20 cellular contexts compared by ENCODE assay signal in genomic region chr1:190708418-190709057, GRCh38.
DNase-seq lines count a peak whose midpoint lies in the region; ATAC-seq, FAIRE-seq and TF ChIP-seq lines count a peak whose summit lies in the region.
"Had no signal": no experiment of that assay in that cellular context is flagged by ENCODE, and none has a peak within 500 bp of the region (broad histone marks: within the 10 kb centered on the region; RNA-seq: fewer than 3 reads in every experiment).

No MANE protein-coding gene starts in this region.

- intact Hi-C loops in Right ventricle myocardium inferior (cut with DNase I): no loop called here
- intact Hi-C loops in K562 (cut with micrococcal nuclease): no loop called here

- TF ChIP-seq RAD21 in K562 (CRISPR knock-in tag; conservative IDR thresholded peaks at IDR 0.05 in 1 of 2, IDR thresholded peaks at IDR 0.05 in 1 of 2): no peak
- no peak for TF ChIP-seq RAD21 in neural cell (conservative IDR thresholded peaks at IDR 0.05)

- H3K4me3 ChIP-seq in cardiac muscle cell (no peak overlapping the region), K562 (no peak overlapping the region), neural cell (ENCODE audit: low read length) (no peak overlapping the region)
- H3K4me3 ChIP-seq: A549; BLaER1 treated with 17β-estradiol and CSF1 and Interleukin-3, amounts not matched to agents 10 nM and 100 nM; GM12878 had no signal

- H3K79me2 ChIP-seq in K562 (ENCODE audit: control insufficient read depth, insufficient read depth, low read length): no peaks in the 10 kb centered on the region
- no peaks in the 10 kb centered on the region for H3K79me2 ChIP-seq in neural cell (replicated peaks; ENCODE audit: insufficient read depth, low read length)

- DNase-seq in cardiac muscle cell (ENCODE audit: low read depth in 1 of 2, low spot score in 1 of 2) (no peak), Right ventricle myocardium inferior (ENCODE audit: missing footprints) (no peak), K562 (ENCODE audit: extremely low read depth in 1 of 4, low spot score in 3 of 4) (no peak), GDM1 (lab: John Stamatoyannopoulos, UW) (no peak)
- DNase-seq: AML-193; Caco-2; Calu3; CD4-positive, alpha-beta T cell; CD8-positive, alpha-beta T cell; DMS79 treated with DMSO at 0.1 percent for 48 hours had no signal

- BruUV-seq in K562 (replicated peaks; lab: Mats Ljungman, UMichigan): no TSS peak

- H3K4me1 ChIP-seq in cardiac muscle cell (ENCODE audit: low read depth) (peaks cover 31% of the 10 kb centered on the region), K562 (replicated peaks in 1 of 2; ENCODE audit: control insufficient read depth in 2 of 2, insufficient read depth in 2 of 2, low read length in 2 of 2) (no peaks in the 10 kb centered on the region)
- H3K4me1 ChIP-seq: A549; BLaER1 treated with 17β-estradiol and CSF1 and Interleukin-3, amounts not matched to agents 10 nM and 100 nM; Caco-2 had no signal

- WGBS in K562 (ENCODE audit: insufficient coverage, low coverage, missing lambda C conversion rate): 1% methylated on average over 4 of the region's 4 CpGs

- H3K27me3 ChIP-seq in cardiac muscle cell (no peaks in the 10 kb centered on the region), K562 (ENCODE audit: control insufficient read depth in 2 of 2, insufficient read depth in 2 of 2, low read length in 2 of 2) (no peaks in the 10 kb centered on the region), neural cell (ENCODE audit: insufficient read depth, low read depth, low read length) (no peaks in the 10 kb centered on the region)
- H3K27me3 ChIP-seq: BLaER1 treated with 17β-estradiol and CSF1 and Interleukin-3, amounts not matched to agents 10 nM and 100 nM had no signal

- no peak for FAIRE-seq in K562 (lab: Jason Lieb, UNC)
- FAIRE-seq: A549, G401.6, GM12878, GM12892, GM18507, GM19239 had no signal

- H3K9me1 ChIP-seq in K562 (ENCODE audit: control insufficient read depth, insufficient read depth, low read length): no peaks in the 10 kb centered on the region

- in situ Hi-C loops in K562 (cut with MboI): no loop called here

- CTCF ChIA-PET in K562 (lab: Yijun Ruan, JAX; ENCODE audit: low intra/inter-chr PET ratio): no interaction called here

- H3K9me2 ChIP-seq in neural cell (ENCODE audit: insufficient read depth, low read length): no peaks in the 10 kb centered on the region

- no peaks in the 10 kb centered on the region for H3F3A ChIP-seq in neural cell (ENCODE audit: insufficient read depth, low read length, poor library complexity, severe bottlenecking)

- H3K36me3 ChIP-seq in cardiac muscle cell (no peaks in the 10 kb centered on the region), K562 (ENCODE audit: control insufficient read depth, insufficient read depth, low read length) (no peaks in the 10 kb centered on the region), neural cell (ENCODE audit: insufficient read depth, low read length) (no peaks in the 10 kb centered on the region)
- H3K36me3 ChIP-seq: BLaER1 treated with 17β-estradiol and CSF1 and Interleukin-3, amounts not matched to agents 10 nM and 100 nM had no signal

- no peak for TF ChIP-seq POLR2A in K562 (conservative IDR thresholded peaks at IDR 0.05)

- H2AFZ ChIP-seq in K562 (ENCODE audit: low read depth, low read length) (no peak overlapping the region), neural cell (ENCODE audit: low read depth, low read length) (peak overlapping the region; percentile 2)

- no peaks in the 10 kb centered on the region for H3K9me3 ChIP-seq in cardiac muscle cell (ENCODE audit: low read depth)
- no peaks in the 10 kb centered on the region for H3K9me3 ChIP-seq in K562 (replicated peaks; ENCODE audit: control insufficient read depth, insufficient read depth, low read depth, low read length)
- H3K9me3 ChIP-seq in neural cell (ENCODE audit: low read length): no peaks in the 10 kb centered on the region
- H3K9me3 ChIP-seq: A549; BLaER1 treated with 17β-estradiol and CSF1 and Interleukin-3, amounts not matched to agents 10 nM and 100 nM; Caco-2 had no signal

- peak overlapping the region; percentile 64 for H3K27ac ChIP-seq in cardiac muscle cell
- H3K27ac ChIP-seq in K562 (ENCODE audit: extremely low read depth, low read depth, low read length): no peak overlapping the region
- no peak overlapping the region for H3K27ac ChIP-seq in neural cell (ENCODE audit: low read length)
- H3K27ac ChIP-seq: 22Rv1; A549; BLaER1 treated with 17β-estradiol and CSF1 and Interleukin-3, amounts not matched to agents 10 nM and 100 nM; C4-2B had no signal

- H4K20me1 ChIP-seq in K562 (replicated peaks; ENCODE audit: control insufficient read depth, insufficient read depth, low read length): no peaks in the 10 kb centered on the region
- H4K20me1 ChIP-seq in neural cell (ENCODE audit: insufficient read depth): no peaks in the 10 kb centered on the region
- H4K20me1 ChIP-seq: BLaER1 treated with 17β-estradiol and CSF1 and Interleukin-3, amounts not matched to agents 10 nM and 100 nM had no signal

- H3K4me2 ChIP-seq in K562 (ENCODE audit: insufficient read depth, low read length) (no peak overlapping the region), neural cell (ENCODE audit: low read length) (no peak overlapping the region)
- H3K4me2 ChIP-seq: A549; BLaER1 treated with 17β-estradiol and CSF1 and Interleukin-3, amounts not matched to agents 10 nM and 100 nM had no signal

- POLR2A ChIA-PET in K562 (lab: Yijun Ruan, JAX): no interaction called here

- ATAC-seq in Right ventricle myocardium inferior (no peak), K562 (no peak)
- ATAC-seq: A549; CD8-positive, alpha-beta T cell had no signal

- TF ChIP-seq CTCF in cardiac muscle cell (IDR thresholded peaks at IDR 0.05; ENCODE audit: low read depth, low read length) (no peak), K562 (IDR thresholded peaks at IDR 0.05 in 2 of 3, conservative IDR thresholded peaks at IDR 0.05 in 1 of 3; ENCODE audit: insufficient read depth in 2 of 3, low read depth in 1 of 3, low read length in 3 of 3) (no peak), neural cell (IDR thresholded peaks at IDR 0.05; ENCODE audit: poor library complexity, severe bottlenecking) (no peak)

- TF ChIP-seq EP300 in K562 (IDR thresholded peaks at IDR 0.05; ENCODE audit: low read length): no peak
- TF ChIP-seq EP300 in neural cell (conservative IDR thresholded peaks at IDR 0.05; ENCODE audit: poor library complexity, severe bottlenecking): no peak

- H3K9ac ChIP-seq in K562 (ENCODE audit: insufficient read depth in 1 of 2, low read depth in 2 of 2, low read length in 2 of 2) (no peak overlapping the region), neural cell (ENCODE audit: low read length) (no peak overlapping the region)
- H3K9ac ChIP-seq: BLaER1 treated with 17β-estradiol and CSF1 and Interleukin-3, amounts not matched to agents 10 nM and 100 nM had no signal

TF ChIP-seq in K562, 482 proteins besides CTCF, POLR2A, EP300 and RAD21:
- TF ChIP-seq FOXJ3 (CRISPR knock-in tag; IDR thresholded peaks at IDR 0.05) (no peak), PCBP2 (IDR thresholded peaks at IDR 0.05; ENCODE audit: low read depth, low read length, poor library complexity, severe bottlenecking) (peak; percentile 90), ZNF239 (CRISPR knock-in tag; IDR thresholded peaks at IDR 0.05) (no peak), HNRNPK (IDR thresholded peaks at IDR 0.05; ENCODE audit: low read depth, low read length, poor library complexity, severe bottlenecking) (peak; percentile 86)

TF ChIP-seq in neural cell, 6 proteins besides CTCF, POLR2A, EP300 and RAD21:
- TF ChIP-seq SMC3 (conservative IDR thresholded peaks at IDR 0.05; ENCODE audit: poor library complexity) (no peak), MXI1 (conservative IDR thresholded peaks at IDR 0.05; ENCODE audit: poor library complexity, severe bottlenecking) (no peak), TAF1 (IDR thresholded peaks at IDR 0.05; ENCODE audit: low read depth) (no peak), POLR2AphosphoS5 (IDR thresholded peaks at IDR 0.05) (no peak), EZH2 (IDR thresholded peaks at IDR 0.05; ENCODE audit: borderline replicate concordance, insufficient read depth, low read length, poor library complexity, severe bottlenecking) (no peak)
- TF ChIP-seq, protein P1, sequence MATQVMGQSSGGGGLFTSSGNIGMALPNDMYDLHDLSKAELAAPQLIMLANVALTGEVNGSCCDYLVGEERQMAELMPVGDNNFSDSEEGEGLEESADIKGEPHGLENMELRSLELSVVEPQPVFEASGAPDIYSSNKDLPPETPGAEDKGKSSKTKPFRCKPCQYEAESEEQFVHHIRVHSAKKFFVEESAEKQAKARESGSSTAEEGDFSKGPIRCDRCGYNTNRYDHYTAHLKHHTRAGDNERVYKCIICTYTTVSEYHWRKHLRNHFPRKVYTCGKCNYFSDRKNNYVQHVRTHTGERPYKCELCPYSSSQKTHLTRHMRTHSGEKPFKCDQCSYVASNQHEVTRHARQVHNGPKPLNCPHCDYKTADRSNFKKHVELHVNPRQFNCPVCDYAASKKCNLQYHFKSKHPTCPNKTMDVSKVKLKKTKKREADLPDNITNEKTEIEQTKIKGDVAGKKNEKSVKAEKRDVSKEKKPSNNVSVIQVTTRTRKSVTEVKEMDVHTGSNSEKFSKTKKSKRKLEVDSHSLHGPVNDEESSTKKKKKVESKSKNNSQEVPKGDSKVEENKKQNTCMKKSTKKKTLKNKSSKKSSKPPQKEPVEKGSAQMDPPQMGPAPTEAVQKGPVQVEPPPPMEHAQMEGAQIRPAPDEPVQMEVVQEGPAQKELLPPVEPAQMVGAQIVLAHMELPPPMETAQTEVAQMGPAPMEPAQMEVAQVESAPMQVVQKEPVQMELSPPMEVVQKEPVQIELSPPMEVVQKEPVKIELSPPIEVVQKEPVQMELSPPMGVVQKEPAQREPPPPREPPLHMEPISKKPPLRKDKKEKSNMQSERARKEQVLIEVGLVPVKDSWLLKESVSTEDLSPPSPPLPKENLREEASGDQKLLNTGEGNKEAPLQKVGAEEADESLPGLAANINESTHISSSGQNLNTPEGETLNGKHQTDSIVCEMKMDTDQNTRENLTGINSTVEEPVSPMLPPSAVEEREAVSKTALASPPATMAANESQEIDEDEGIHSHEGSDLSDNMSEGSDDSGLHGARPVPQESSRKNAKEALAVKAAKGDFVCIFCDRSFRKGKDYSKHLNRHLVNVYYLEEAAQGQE (IDR thresholded peaks at IDR 0.05; ENCODE audit: borderline replicate concordance): no peak
